Comparison of ENCODE assay signal across 1 cellular context in the genomic region with DNA sequence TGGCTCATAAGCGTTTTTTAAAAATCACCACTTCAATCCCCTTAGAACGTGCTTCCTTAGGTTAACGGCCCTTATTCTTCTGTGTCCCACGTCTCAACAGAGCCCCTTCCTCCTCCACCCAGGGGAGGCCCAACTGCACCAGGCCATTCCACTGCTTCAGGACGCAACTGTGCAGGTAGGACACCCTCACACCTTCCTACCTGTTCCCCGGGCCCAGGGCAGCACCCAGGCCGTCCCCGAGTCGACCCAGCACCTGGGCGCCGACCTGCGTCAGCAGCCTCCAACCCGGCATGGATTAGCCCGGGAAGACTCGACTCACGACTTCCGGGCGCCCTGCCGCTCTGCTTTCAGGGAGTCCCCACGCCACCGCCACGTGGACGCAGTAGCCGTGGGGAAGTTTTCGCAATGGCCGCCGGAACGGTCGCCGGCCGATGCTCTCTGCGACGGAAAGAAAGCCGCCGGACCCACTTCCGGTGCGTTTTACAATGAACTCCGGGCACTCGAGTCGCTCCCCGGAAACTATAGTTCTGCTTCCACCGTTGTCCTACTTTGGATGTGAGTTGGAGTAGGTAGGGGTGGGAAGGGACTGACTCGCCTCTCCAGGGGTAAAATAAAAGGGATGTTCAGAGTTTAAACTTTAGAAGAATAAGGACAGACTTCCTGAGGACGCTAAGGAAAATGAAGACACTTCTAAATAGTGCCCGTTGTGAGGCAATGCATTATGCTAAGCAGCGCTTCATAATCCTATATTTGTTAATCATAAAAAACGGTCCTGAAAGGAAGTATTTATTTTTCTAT.
A peak's percentile ranks its signal among the peaks of the same experiment; 100 is the strongest.
TF ChIP-seq lines count a peak whose summit lies in the region.

A gene (minus strand): TSS at position 442 of the 798 bp plus-strand sequence. CDS start 150 bp downstream, at position 292.

TF ChIP-seq in A549, 52 proteins besides CTCF, POLR2A, EP300 and RAD21 (continued from another document):
- no peak for TF ChIP-seq NPAS2 (CRISPR knock-in tag; IDR thresholded peaks at IDR 0.05; ENCODE audit: borderline replicate concordance)
- no peak for TF ChIP-seq HDAC2 (IDR thresholded peaks at IDR 0.05)
- TF ChIP-seq, protein P1, sequence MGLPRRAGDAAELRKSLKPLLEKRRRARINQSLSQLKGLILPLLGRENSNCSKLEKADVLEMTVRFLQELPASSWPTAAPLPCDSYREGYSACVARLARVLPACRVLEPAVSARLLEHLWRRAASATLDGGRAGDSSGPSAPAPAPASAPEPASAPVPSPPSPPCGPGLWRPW (IDR thresholded peaks at IDR 0.05): no peak
- TF ChIP-seq EHF (CRISPR knock-in tag; IDR thresholded peaks at IDR 0.05): no peak
- TF ChIP-seq, protein P2, sequence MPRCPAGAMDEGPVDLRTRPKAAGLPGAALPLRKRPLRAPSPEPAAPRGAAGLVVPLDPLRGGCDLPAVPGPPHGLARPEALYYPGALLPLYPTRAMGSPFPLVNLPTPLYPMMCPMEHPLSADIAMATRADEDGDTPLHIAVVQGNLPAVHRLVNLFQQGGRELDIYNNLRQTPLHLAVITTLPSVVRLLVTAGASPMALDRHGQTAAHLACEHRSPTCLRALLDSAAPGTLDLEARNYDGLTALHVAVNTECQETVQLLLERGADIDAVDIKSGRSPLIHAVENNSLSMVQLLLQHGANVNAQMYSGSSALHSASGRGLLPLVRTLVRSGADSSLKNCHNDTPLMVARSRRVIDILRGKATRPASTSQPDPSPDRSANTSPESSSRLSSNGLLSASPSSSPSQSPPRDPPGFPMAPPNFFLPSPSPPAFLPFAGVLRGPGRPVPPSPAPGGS (IDR thresholded peaks at IDR 0.05): peak; percentile 64; the same call in 2 of the 3 replicates
- no peak for TF ChIP-seq JUNB (IDR thresholded peaks at IDR 0.05)
- no peak for TF ChIP-seq CBX2 (IDR thresholded peaks at IDR 0.05; ENCODE audit: borderline replicate concordance, low read depth)
- no peak for TF ChIP-seq HEYL (CRISPR knock-in tag; IDR thresholded peaks at IDR 0.05)
- TF ChIP-seq ZFP36 (IDR thresholded peaks at IDR 0.05; ENCODE audit: borderline replicate concordance, partially characterized antibody): no peak
- TF ChIP-seq, protein P3, sequence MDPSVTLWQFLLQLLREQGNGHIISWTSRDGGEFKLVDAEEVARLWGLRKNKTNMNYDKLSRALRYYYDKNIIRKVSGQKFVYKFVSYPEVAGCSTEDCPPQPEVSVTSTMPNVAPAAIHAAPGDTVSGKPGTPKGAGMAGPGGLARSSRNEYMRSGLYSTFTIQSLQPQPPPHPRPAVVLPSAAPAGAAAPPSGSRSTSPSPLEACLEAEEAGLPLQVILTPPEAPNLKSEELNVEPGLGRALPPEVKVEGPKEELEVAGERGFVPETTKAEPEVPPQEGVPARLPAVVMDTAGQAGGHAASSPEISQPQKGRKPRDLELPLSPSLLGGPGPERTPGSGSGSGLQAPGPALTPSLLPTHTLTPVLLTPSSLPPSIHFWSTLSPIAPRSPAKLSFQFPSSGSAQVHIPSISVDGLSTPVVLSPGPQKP (IDR thresholded peaks at IDR 0.05; ENCODE audit: low read depth, low read length): no peak
- TF ChIP-seq TP53 (CRISPR knock-in tag; IDR thresholded peaks at IDR 0.05): no peak
- TF ChIP-seq HOXA7 (CRISPR knock-in tag; IDR thresholded peaks at IDR 0.05): no peak
- no peak for TF ChIP-seq CHD4 (IDR thresholded peaks at IDR 0.05; ENCODE audit: borderline replicate concordance)
- TF ChIP-seq POLR2AphosphoS2 (conservative IDR thresholded peaks at IDR 0.05; ENCODE audit: low read length): no peak
- TF ChIP-seq, protein P4, sequence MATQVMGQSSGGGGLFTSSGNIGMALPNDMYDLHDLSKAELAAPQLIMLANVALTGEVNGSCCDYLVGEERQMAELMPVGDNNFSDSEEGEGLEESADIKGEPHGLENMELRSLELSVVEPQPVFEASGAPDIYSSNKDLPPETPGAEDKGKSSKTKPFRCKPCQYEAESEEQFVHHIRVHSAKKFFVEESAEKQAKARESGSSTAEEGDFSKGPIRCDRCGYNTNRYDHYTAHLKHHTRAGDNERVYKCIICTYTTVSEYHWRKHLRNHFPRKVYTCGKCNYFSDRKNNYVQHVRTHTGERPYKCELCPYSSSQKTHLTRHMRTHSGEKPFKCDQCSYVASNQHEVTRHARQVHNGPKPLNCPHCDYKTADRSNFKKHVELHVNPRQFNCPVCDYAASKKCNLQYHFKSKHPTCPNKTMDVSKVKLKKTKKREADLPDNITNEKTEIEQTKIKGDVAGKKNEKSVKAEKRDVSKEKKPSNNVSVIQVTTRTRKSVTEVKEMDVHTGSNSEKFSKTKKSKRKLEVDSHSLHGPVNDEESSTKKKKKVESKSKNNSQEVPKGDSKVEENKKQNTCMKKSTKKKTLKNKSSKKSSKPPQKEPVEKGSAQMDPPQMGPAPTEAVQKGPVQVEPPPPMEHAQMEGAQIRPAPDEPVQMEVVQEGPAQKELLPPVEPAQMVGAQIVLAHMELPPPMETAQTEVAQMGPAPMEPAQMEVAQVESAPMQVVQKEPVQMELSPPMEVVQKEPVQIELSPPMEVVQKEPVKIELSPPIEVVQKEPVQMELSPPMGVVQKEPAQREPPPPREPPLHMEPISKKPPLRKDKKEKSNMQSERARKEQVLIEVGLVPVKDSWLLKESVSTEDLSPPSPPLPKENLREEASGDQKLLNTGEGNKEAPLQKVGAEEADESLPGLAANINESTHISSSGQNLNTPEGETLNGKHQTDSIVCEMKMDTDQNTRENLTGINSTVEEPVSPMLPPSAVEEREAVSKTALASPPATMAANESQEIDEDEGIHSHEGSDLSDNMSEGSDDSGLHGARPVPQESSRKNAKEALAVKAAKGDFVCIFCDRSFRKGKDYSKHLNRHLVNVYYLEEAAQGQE (IDR thresholded peaks at IDR 0.05): peak; percentile 40; the same call in 1 of the 2 replicates
- TF ChIP-seq CBX8 (IDR thresholded peaks at IDR 0.05): no peak
- TF ChIP-seq RFX5 (IDR thresholded peaks at IDR 0.05): no peak
- peak; percentile 41 to 77; a peak in 3 of 4 replicates for TF ChIP-seq CEBPB (IDR thresholded peaks at IDR 0.05)
- no peak for TF ChIP-seq ZC3H11A (IDR thresholded peaks at IDR 0.05)
- TF ChIP-seq HOXB13 (CRISPR knock-in tag; IDR thresholded peaks at IDR 0.05; ENCODE audit: low read depth): peak; percentile 85; the same call in 1 of the 2 replicates
- TF ChIP-seq, protein P5, sequence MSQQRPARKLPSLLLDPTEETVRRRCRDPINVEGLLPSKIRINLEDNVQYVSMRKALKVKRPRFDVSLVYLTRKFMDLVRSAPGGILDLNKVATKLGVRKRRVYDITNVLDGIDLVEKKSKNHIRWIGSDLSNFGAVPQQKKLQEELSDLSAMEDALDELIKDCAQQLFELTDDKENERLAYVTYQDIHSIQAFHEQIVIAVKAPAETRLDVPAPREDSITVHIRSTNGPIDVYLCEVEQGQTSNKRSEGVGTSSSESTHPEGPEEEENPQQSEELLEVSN (IDR thresholded peaks at IDR 0.05; ENCODE audit: borderline replicate concordance, low read depth): peak; percentile 64; the same call in 1 of the 2 replicates
- TF ChIP-seq FOSL2 (IDR thresholded peaks at IDR 0.05): no peak
- no peak for TF ChIP-seq FOSL2 (CRISPR knock-in tag; IDR thresholded peaks at IDR 0.05)
- no peak for TF ChIP-seq NFE2L2 (conservative IDR thresholded peaks at IDR 0.05; ENCODE audit: low read length)
